Comparison of ENCODE assay signal across 1 cellular context in the genomic region with DNA sequence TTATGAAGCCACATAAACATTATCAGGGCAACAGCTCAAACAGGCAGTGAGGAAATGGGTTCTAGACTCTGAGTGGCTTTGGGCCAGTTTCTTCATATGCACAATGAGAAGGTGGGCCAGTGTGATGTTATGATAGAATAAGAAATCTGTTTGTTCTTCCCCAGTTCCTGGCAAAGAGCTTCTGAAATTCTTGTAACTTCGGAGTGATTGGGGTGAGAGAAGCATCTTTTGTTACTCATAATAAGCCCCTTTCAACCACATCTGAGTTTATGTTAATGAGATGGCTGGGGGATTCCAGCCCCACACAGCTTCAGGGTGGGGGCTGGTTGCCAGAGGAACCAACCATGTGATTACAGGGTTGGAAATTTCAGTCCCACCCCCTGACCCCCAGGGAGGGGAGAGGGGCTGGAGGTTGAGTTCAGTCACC.
TF ChIP-seq lines count a peak whose summit lies in the region.

No MANE protein-coding gene starts in this region.

TF ChIP-seq in GM12878, 131 proteins besides CTCF, POLR2A, EP300 and RAD21:
- peak; percentile 69 for TF ChIP-seq TCF7 (IDR thresholded peaks at IDR 0.05; ENCODE audit: borderline replicate concordance)
- TF ChIP-seq GATAD2B (conservative IDR thresholded peaks at IDR 0.05; ENCODE audit: low read depth) = no peak
- 0 out of 2 replicates have a peak, but pooled peaks have one; percentile 24 for TF ChIP-seq IKZF1 (conservative IDR thresholded peaks at IDR 0.05)
- TF ChIP-seq RAD51 (IDR thresholded peaks at IDR 0.05) = peak; percentile 17; the same call in 1 of the 2 replicates
- TF ChIP-seq POU2F2 (IDR thresholded peaks at IDR 0.05; ENCODE audit: borderline replicate concordance, low read depth, low read length) = peak; percentile 61; the same call in 1 of the 3 replicates
- TF ChIP-seq MTA2 (IDR thresholded peaks at IDR 0.05; ENCODE audit: low read depth) = peak; percentile 47
- TF ChIP-seq NR2F1 (conservative IDR thresholded peaks at IDR 0.05) = peak; percentile 63; the same call in 1 of the 2 replicates
- 0 out of 2 replicates have a peak, but pooled peaks have one; percentile 31 for TF ChIP-seq FOXM1 (IDR thresholded peaks at IDR 0.05; ENCODE audit: low read depth, low read length)
- peak; percentile 49; the same call in 1 of the 2 replicates for TF ChIP-seq JUNB (IDR thresholded peaks at IDR 0.05)
- TF ChIP-seq, protein P1, sequence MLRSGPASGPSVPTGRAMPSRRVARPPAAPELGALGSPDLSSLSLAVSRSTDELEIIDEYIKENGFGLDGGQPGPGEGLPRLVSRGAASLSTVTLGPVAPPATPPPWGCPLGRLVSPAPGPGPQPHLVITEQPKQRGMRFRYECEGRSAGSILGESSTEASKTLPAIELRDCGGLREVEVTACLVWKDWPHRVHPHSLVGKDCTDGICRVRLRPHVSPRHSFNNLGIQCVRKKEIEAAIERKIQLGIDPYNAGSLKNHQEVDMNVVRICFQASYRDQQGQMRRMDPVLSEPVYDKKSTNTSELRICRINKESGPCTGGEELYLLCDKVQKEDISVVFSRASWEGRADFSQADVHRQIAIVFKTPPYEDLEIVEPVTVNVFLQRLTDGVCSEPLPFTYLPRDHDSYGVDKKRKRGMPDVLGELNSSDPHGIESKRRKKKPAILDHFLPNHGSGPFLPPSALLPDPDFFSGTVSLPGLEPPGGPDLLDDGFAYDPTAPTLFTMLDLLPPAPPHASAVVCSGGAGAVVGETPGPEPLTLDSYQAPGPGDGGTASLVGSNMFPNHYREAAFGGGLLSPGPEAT (IDR thresholded peaks at IDR 0.05; ENCODE audit: low read depth) = peak; percentile 79; the same call in 1 of the 2 replicates
- peak; percentile 48; the same call in 1 of the 2 replicates for TF ChIP-seq BMI1 (IDR thresholded peaks at IDR 0.05; ENCODE audit: borderline replicate concordance)
- peak; percentile 86 for TF ChIP-seq RUNX3 (IDR thresholded peaks at IDR 0.05; ENCODE audit: low read length)
- TF ChIP-seq, protein P2, sequence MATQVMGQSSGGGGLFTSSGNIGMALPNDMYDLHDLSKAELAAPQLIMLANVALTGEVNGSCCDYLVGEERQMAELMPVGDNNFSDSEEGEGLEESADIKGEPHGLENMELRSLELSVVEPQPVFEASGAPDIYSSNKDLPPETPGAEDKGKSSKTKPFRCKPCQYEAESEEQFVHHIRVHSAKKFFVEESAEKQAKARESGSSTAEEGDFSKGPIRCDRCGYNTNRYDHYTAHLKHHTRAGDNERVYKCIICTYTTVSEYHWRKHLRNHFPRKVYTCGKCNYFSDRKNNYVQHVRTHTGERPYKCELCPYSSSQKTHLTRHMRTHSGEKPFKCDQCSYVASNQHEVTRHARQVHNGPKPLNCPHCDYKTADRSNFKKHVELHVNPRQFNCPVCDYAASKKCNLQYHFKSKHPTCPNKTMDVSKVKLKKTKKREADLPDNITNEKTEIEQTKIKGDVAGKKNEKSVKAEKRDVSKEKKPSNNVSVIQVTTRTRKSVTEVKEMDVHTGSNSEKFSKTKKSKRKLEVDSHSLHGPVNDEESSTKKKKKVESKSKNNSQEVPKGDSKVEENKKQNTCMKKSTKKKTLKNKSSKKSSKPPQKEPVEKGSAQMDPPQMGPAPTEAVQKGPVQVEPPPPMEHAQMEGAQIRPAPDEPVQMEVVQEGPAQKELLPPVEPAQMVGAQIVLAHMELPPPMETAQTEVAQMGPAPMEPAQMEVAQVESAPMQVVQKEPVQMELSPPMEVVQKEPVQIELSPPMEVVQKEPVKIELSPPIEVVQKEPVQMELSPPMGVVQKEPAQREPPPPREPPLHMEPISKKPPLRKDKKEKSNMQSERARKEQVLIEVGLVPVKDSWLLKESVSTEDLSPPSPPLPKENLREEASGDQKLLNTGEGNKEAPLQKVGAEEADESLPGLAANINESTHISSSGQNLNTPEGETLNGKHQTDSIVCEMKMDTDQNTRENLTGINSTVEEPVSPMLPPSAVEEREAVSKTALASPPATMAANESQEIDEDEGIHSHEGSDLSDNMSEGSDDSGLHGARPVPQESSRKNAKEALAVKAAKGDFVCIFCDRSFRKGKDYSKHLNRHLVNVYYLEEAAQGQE (IDR thresholded peaks at IDR 0.05; ENCODE audit: low read depth, low read length) = no peak
- TF ChIP-seq, protein P3, sequence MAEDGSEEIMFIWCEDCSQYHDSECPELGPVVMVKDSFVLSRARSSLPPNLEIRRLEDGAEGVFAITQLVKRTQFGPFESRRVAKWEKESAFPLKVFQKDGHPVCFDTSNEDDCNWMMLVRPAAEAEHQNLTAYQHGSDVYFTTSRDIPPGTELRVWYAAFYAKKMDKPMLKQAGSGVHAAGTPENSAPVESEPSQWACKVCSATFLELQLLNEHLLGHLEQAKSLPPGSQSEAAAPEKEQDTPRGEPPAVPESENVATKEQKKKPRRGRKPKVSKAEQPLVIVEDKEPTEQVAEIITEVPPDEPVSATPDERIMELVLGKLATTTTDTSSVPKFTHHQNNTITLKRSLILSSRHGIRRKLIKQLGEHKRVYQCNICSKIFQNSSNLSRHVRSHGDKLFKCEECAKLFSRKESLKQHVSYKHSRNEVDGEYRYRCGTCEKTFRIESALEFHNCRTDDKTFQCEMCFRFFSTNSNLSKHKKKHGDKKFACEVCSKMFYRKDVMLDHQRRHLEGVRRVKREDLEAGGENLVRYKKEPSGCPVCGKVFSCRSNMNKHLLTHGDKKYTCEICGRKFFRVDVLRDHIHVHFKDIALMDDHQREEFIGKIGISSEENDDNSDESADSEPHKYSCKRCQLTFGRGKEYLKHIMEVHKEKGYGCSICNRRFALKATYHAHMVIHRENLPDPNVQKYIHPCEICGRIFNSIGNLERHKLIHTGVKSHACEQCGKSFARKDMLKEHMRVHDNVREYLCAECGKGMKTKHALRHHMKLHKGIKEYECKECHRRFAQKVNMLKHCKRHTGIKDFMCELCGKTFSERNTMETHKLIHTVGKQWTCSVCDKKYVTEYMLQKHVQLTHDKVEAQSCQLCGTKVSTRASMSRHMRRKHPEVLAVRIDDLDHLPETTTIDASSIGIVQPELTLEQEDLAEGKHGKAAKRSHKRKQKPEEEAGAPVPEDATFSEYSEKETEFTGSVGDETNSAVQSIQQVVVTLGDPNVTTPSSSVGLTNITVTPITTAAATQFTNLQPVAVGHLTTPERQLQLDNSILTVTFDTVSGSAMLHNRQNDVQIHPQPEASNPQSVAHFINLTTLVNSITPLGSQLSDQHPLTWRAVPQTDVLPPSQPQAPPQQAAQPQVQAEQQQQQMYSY (CRISPR knock-in tag; IDR thresholded peaks at IDR 0.05) = no peak
- TF ChIP-seq BRCA1 (IDR thresholded peaks at IDR 0.05; ENCODE audit: low read depth, low read length) = no peak
